ENCODE assay signal across 9 cellular contexts in genomic region chr1:149997585-149998262, GRCh38. TPM values are rescaled to one million over a fixed set of nuclear protein-coding genes. Genes with fewer than 3 reads are reported as not detected.
DNase-seq lines count a peak whose midpoint lies in the region; ATAC-seq and TF ChIP-seq lines count a peak whose summit lies in the region.
"Had no signal": no experiment of that assay in that cellular context is flagged by ENCODE, and none has a peak within 500 bp of the region (broad histone marks: within the 10 kb centered on the region; RNA-seq: fewer than 3 reads in every experiment).

No MANE protein-coding gene starts in this region.

- TF ChIP-seq POLR2A in tibial nerve (IDR thresholded peaks at IDR 0.05), result no peak

- 68 to 81% methylated on average over 6 of the region's 6 CpGs for WGBS in tibial nerve, 2 donors

- H3K36me3 ChIP-seq in tibial nerve, result peaks cover 0 to 10% (median 0%) of the 10 kb centered on the region in 3 donors

- H3K36me3 Mint-ChIP-seq in WTC11, result no peaks in the 10 kb centered on the region

- H3K27ac Mint-ChIP-seq in WTC11, result peak overlapping the region; percentile 33

- H3K27me3 ChIP-seq in tibial nerve, result no peaks in the 10 kb centered on the region

- H3K27ac ChIP-seq in tibial nerve, result peak overlapping the region; percentile 53 to 98 (median 78)
- H3K27ac ChIP-seq: heart right ventricle had no signal

- peaks cover 22% of the 10 kb centered on the region for H3K4me1 Mint-ChIP-seq in WTC11

- H3K4me1 ChIP-seq in tibial nerve, result peaks cover 0 to 97% (median 48%) of the 10 kb centered on the region in 4 donors

- TF ChIP-seq CTCF in WTC11 (IDR thresholded peaks at IDR 0.05) (no peak), tibial nerve (IDR thresholded peaks at IDR 0.05) (no peak)

- H3K4me3 Mint-ChIP-seq in WTC11, result no peak overlapping the region

- peak in 2 of 3 donors; percentile 6 to 22 for DNase-seq in stimulated activated CD4-positive, alpha-beta T cell treated with anti-CD3 and anti-CD28 coated beads, Interleukin-12 subunit alpha, Interleukin-12 subunit beta, amount 100 ng/mL, for 48 hours (ENCODE audit: low read depth in 2 of 3, low spot score in 1 of 3)
- no peak for DNase-seq in stimulated activated CD4-positive, alpha-beta T cell treated with anti-CD3 and anti-CD28 coated beads, Interleukin-2, amount 100 ng/mL, for 24 hours
- no peak for DNase-seq in WTC11 (ENCODE audit: low spot score)
- DNase-seq in tibial nerve (ENCODE audit: low spot score in 2 of 2), result peak in 1 of 2 donors; percentile 24
- DNase-seq in cerebellar cortex (ENCODE audit: low spot score), result no peak
- DNase-seq in mesenteric fat pad (ENCODE audit: low spot score), result no peak
- no peak for DNase-seq in HEK293T (ENCODE audit: extremely low spot score)
- DNase-seq: heart right ventricle had no signal

- POLR2A ChIA-PET in WTC11 (lab: Charles Lee), result interaction anchor here (0.6 kb wide), 1 partner anchor 111 kb away, joined by 3 read pairs; a partner anchor contains a TSS
- POLR2A ChIA-PET in HEK293T (lab: Yijun Ruan, JAX), result interaction anchor here (1.2 to 2.5 kb wide), 2 partner anchors 12 to 111 kb away, joined by 3 to 16 read pairs; partner anchors contain the start of gene OTUD7B

- H3K9me3 Mint-ChIP-seq in WTC11, result no peaks in the 10 kb centered on the region

- no peak overlapping the region for H3K4me3 ChIP-seq in tibial nerve
- H3K4me3 ChIP-seq: heart right ventricle had no signal

- no peaks in the 10 kb centered on the region for H3K27me3 Mint-ChIP-seq in WTC11 (ENCODE audit: low read depth)

- no peaks in the 10 kb centered on the region for H3K9me3 ChIP-seq in tibial nerve
- H3K9me3 ChIP-seq: heart right ventricle had no signal

- ATAC-seq in HG03097 (IDR thresholded peaks at IDR 0.05; ENCODE audit: low FRiP score, unreplicated experiment) (peak; percentile 64), WTC11 (no peak)

- CTCF ChIA-PET in WTC11 (lab: Charles Lee) (interaction anchor here (0.9 to 1.2 kb wide), 2 partner anchors 171 to 190 kb away, joined by 4 read pairs; no protein-coding TSS in a partner anchor), HEK293T (lab: Yijun Ruan, JAX) (no interaction called here)

- peak in 1 of 2 donors; percentile 56 for TF ChIP-seq EP300 in tibial nerve (IDR thresholded peaks at IDR 0.05)

TF ChIP-seq in WTC11, 78 proteins besides CTCF, POLR2A, EP300 and RAD21:
- no peak for TF ChIP-seq SMAD4 (CRISPR knock-in tag; IDR thresholded peaks at IDR 0.05)
- TF ChIP-seq GABPB1 (CRISPR knock-in tag; IDR thresholded peaks at IDR 0.05), result no peak
- no peak for TF ChIP-seq TEAD4 (CRISPR knock-in tag; IDR thresholded peaks at IDR 0.05)
- no peak for TF ChIP-seq ZBTB21 (CRISPR knock-in tag; IDR thresholded peaks at IDR 0.05; ENCODE audit: borderline replicate concordance)
- no peak for TF ChIP-seq ESRRA (CRISPR knock-in tag; IDR thresholded peaks at IDR 0.05; ENCODE audit: borderline replicate concordance)
- no peak for TF ChIP-seq ZNF671 (CRISPR knock-in tag; IDR thresholded peaks at IDR 0.05)
- no peak for TF ChIP-seq ZNF423 (CRISPR knock-in tag; IDR thresholded peaks at IDR 0.05)
- no peak for TF ChIP-seq ARID4B (CRISPR knock-in tag; IDR thresholded peaks at IDR 0.05; ENCODE audit: borderline replicate concordance)

TF ChIP-seq in HEK293T, 16 proteins besides CTCF, POLR2A, EP300 and RAD21:
- TF ChIP-seq NFRKB (IDR thresholded peaks at IDR 0.05) (no peak), PKNOX1 (IDR thresholded peaks at IDR 0.05) (no peak), TARDBP (IDR thresholded peaks at IDR 0.05) (no peak), FOXM1 (IDR thresholded peaks at IDR 0.05; ENCODE audit: borderline replicate concordance) (no peak), ARNT (IDR thresholded peaks at IDR 0.05) (no peak), SP1 (IDR thresholded peaks at IDR 0.05) (no peak), ZNF384 (IDR thresholded peaks at IDR 0.05) (no peak), LEF1 (IDR thresholded peaks at IDR 0.05; ENCODE audit: borderline replicate concordance) (no peak), HDGF (IDR thresholded peaks at IDR 0.05; ENCODE audit: borderline replicate concordance) (no peak)

RNA-seq across cellular contexts. Expression of gene OTUD7B, which starts 12.8 kb away (rescaled TPM):
- total RNA-seq in WTC11 (2021) (19.4 to 21.0 TPM (median 19.5 TPM) in 3 replicates), tibial nerve (10 to 100 TPM; 54.3 to 84.6 (median 80.1) TPM), mesenteric fat pad (36.6 TPM)

Comparison
In these comparisons a context has a peak if more than half of its experiments do, and no peak if none do; other contexts are left out.
1. DNase-seq: peak in stimulated activated CD4-positive, alpha-beta T cell treated with anti-CD3 and anti-CD28 coated beads, Interleukin-12 subunit alpha, Interleukin-12 subunit beta, amount 100 ng/mL, for 48 hours (2 of 3); none in stimulated activated CD4-positive, alpha-beta T cell treated with anti-CD3 and anti-CD28 coated beads, Interleukin-2, amount 100 ng/mL, for 24 hours (0 of 2), WTC11 (single experiment), cerebellar cortex (single experiment), mesenteric fat pad (single experiment) and HEK293T (single experiment).